Comparison of ENCODE assay signal across 26 cellular contexts in genomic region chr12:131009595-131010270, GRCh38. TPM values are rescaled to one million over a fixed set of nuclear protein-coding genes. Genes with fewer than 3 reads are reported as not detected.
DNase-seq lines count a peak whose midpoint lies in the region; ATAC-seq and TF ChIP-seq lines count a peak whose summit lies in the region.
"Had no signal": no experiment of that assay in that cellular context is flagged by ENCODE, and none has a peak within 500 bp of the region (broad histone marks: within the 10 kb centered on the region; RNA-seq: fewer than 3 reads in every experiment).

No MANE protein-coding gene starts in this region.

- H3K18ac ChIP-seq in IMR-90 (ENCODE audit: low read depth, low read length) (no peak overlapping the region), trophoblast cell (ENCODE audit: low read length) (no peak overlapping the region)

- H2AFZ ChIP-seq in IMR-90 (replicated peaks; ENCODE audit: low read length, poor library complexity) (peak overlapping the region; percentile 51), trophoblast cell (ENCODE audit: insufficient read depth, low read length, poor library complexity) (no peak overlapping the region)

- intact Hi-C loops in activated CD4-positive, alpha-beta T cell treated with anti-CD3 and anti-CD28 coated beads, Interleukin-2, amount 10 ng/mL, durations not matched to agents 24 days and 14 days (cut with micrococcal nuclease) = no loop called here
- intact Hi-C loops in IMR-90 (cut with micrococcal nuclease) = no loop called here
- intact Hi-C loops in tibial artery (cut with DNase I; ENCODE audit: low total_unique reads) = no loop called here

- H2BK15ac ChIP-seq in IMR-90 (ENCODE audit: low read depth, low read length) = no peak overlapping the region

- H2BK120ac ChIP-seq in IMR-90 (ENCODE audit: low read depth, low read length) (no peak overlapping the region), trophoblast cell (ENCODE audit: insufficient read depth, low read length, poor library complexity) (no peak overlapping the region)

- POLR2A ChIA-PET in IMR-90 (lab: Charles Lee; ENCODE audit: unreplicated experiment) = no interaction called here

- 83% methylated on average over 8 of the region's 19 CpGs; no CpG with 5 or more reads in 1 of the 2 experiments for WGBS in IMR-90 (ENCODE audit: extremely low coverage in 2 of 2, insufficient read length in 1 of 2), 2 experiments
- WGBS in trophoblast cell (ENCODE audit: extremely low coverage, insufficient coverage, insufficient read length) = no CpG with 5 or more reads among the region's 19 CpGs

- H2BK12ac ChIP-seq in trophoblast cell (ENCODE audit: low read length) = no peak overlapping the region

- dilution Hi-C loops in IMR-90 (cut with HindIII; ENCODE audit: low sequenced_read_pairs, unreplicated experiment) = no loop called here

- H3K79me2 ChIP-seq in trophoblast cell (ENCODE audit: control insufficient read depth, insufficient read depth, low read length, poor library complexity) = peaks cover 1% of the 10 kb centered on the region

- CTCF ChIA-PET in IMR-90 (lab: Yijun Ruan, JAX) = no interaction called here

- H3K4me3 Mint-ChIP-seq in activated CD4-positive, alpha-beta T cell treated with anti-CD3 and anti-CD28 coated beads, Interleukin-2, amount 10 ng/mL, durations not matched to agents 24 days and 14 days = no peak overlapping the region
- H3K4me3 Mint-ChIP-seq in glutamatergic neuron (ENCODE audit: unreplicated experiment) = no peak overlapping the region
- H3K4me3 Mint-ChIP-seq: B cell; CD14-positive monocyte; CD8-positive, alpha-beta memory T cell had no signal

- no peaks in the 10 kb centered on the region for H3K9me1 ChIP-seq in IMR-90 (ENCODE audit: insufficient read depth, low read length)

- no peaks in the 10 kb centered on the region for H4K20me1 ChIP-seq in IMR-90 (ENCODE audit: insufficient read depth, low read length)

- peaks cover 40% of the 10 kb centered on the region for H3K9me3 ChIP-seq in IMR-90 (ENCODE audit: control insufficient read depth, insufficient read depth, low read length)
- H3K9me3 ChIP-seq in trophoblast cell (ENCODE audit: insufficient read depth, low read depth, low read length) = peaks cover 3% of the 10 kb centered on the region
- H3K9me3 ChIP-seq in tibial artery = no peaks in the 10 kb centered on the region
- H3K9me3 ChIP-seq: MG63 had no signal

- H3K36me3 Mint-ChIP-seq in activated CD4-positive, alpha-beta T cell treated with anti-CD3 and anti-CD28 coated beads, Interleukin-2, amount 10 ng/mL, durations not matched to agents 24 days and 14 days (ENCODE audit: low read depth) = no peaks in the 10 kb centered on the region
- H3K36me3 Mint-ChIP-seq in glutamatergic neuron (ENCODE audit: unreplicated experiment) = no peaks in the 10 kb centered on the region
- H3K36me3 Mint-ChIP-seq: CD8-positive, alpha-beta memory T cell had no signal

- TF ChIP-seq CTCF in IMR-90 (conservative IDR thresholded peaks at IDR 0.05; ENCODE audit: low read depth, low read length) (no peak), glutamatergic neuron (IDR thresholded peaks at IDR 0.05; ENCODE audit: partially characterized antibody, unreplicated experiment) (no peak), tibial artery (IDR thresholded peaks at IDR 0.05) (no peak)

- no peak overlapping the region for H3K56ac ChIP-seq in IMR-90 (ENCODE audit: extremely low read depth, insufficient read depth, low read length)

- TF ChIP-seq POLR2A in IMR-90 (IDR thresholded peaks at IDR 0.05; ENCODE audit: low read depth, low read length) = no peak

- H3K4me1 Mint-ChIP-seq in activated CD4-positive, alpha-beta T cell treated with anti-CD3 and anti-CD28 coated beads, Interleukin-2, amount 10 ng/mL, durations not matched to agents 24 days and 14 days = no peaks in the 10 kb centered on the region
- peaks cover 31% of the 10 kb centered on the region for H3K4me1 Mint-ChIP-seq in glutamatergic neuron (ENCODE audit: low read depth, unreplicated experiment)
- H3K4me1 Mint-ChIP-seq: CD14-positive monocyte; CD8-positive, alpha-beta memory T cell had no signal

- no TSS peak for BruUV-seq in IMR-90 (replicated peaks; lab: Mats Ljungman, UMichigan)

- H3K23ac ChIP-seq in IMR-90 (ENCODE audit: low read depth, low read length) (no peak overlapping the region), trophoblast cell (ENCODE audit: low read length) (peak overlapping the region; percentile 94)

- no peak overlapping the region for H4K12ac ChIP-seq in trophoblast cell (ENCODE audit: low read depth, low read length)

- H3K27me3 Mint-ChIP-seq in activated CD4-positive, alpha-beta T cell treated with anti-CD3 and anti-CD28 coated beads, Interleukin-2, amount 10 ng/mL, durations not matched to agents 24 days and 14 days = no peaks in the 10 kb centered on the region
- H3K27me3 Mint-ChIP-seq in glutamatergic neuron (ENCODE audit: unreplicated experiment) = peaks cover 6% of the 10 kb centered on the region

- in situ Hi-C loops in IMR-90 (cut with MboI; ENCODE audit: low sequenced_read_pairs) = no loop called here

- H4K91ac ChIP-seq in IMR-90 (ENCODE audit: insufficient read depth, low read depth, low read length) (no peak overlapping the region), trophoblast cell (ENCODE audit: low read depth, low read length) (no peak overlapping the region)

- H3K4ac ChIP-seq in IMR-90 (ENCODE audit: low read depth, low read length) (no peak overlapping the region), trophoblast cell (ENCODE audit: low read depth, low read length) (no peak overlapping the region)

- H3K79me1 ChIP-seq in IMR-90 (ENCODE audit: low read depth in 1 of 2, low read length in 2 of 2) (no peaks in the 10 kb centered on the region), trophoblast cell (ENCODE audit: low read length) (no peaks in the 10 kb centered on the region)

- no peak for ATAC-seq in IMR-90 (ENCODE audit: low read depth)
- ATAC-seq: HCT116, Panc1, SK-N-SH treated with all-trans-retinoic acid at 6 μM for 48 hours had no signal

- H3K4me1 ChIP-seq in IMR-90 (ENCODE audit: control insufficient read depth, insufficient read depth, low read length) (no peaks in the 10 kb centered on the region), trophoblast cell (ENCODE audit: control insufficient read depth in 1 of 2, insufficient read depth in 2 of 2, low read length in 2 of 2) (no peaks in the 10 kb centered on the region), tibial artery (no peaks in the 10 kb centered on the region)

- H2AK9ac ChIP-seq in IMR-90 (replicated peaks; ENCODE audit: low read depth, low read length, poor library complexity) = no peak overlapping the region

- H3K27me3 ChIP-seq in IMR-90 (ENCODE audit: control insufficient read depth, insufficient read depth, low read length) (no peaks in the 10 kb centered on the region), trophoblast cell (ENCODE audit: insufficient read depth, low read length) (no peaks in the 10 kb centered on the region), tibial artery (no peaks in the 10 kb centered on the region)
- H3K27me3 ChIP-seq: MG63 had no signal

- H4K8ac ChIP-seq in IMR-90 (ENCODE audit: low read depth in 2 of 2, low read length in 2 of 2) (no peak overlapping the region), trophoblast cell (ENCODE audit: low read depth, low read length) (no peak overlapping the region)

- H3K9ac ChIP-seq in IMR-90 (ENCODE audit: low read depth, low read length) (no peak overlapping the region), trophoblast cell (ENCODE audit: low read length) (no peak overlapping the region)

- H3K4me3 ChIP-seq in IMR-90 (ENCODE audit: insufficient read depth, low read depth, low read length) (no peak overlapping the region), trophoblast cell (ENCODE audit: low read depth, low read length) (peak overlapping the region; percentile 30), tibial artery (no peak overlapping the region)
- H3K4me3 ChIP-seq: MG63 had no signal

- peak overlapping the region; percentile 12 for H3K27ac Mint-ChIP-seq in activated CD4-positive, alpha-beta T cell treated with anti-CD3 and anti-CD28 coated beads, Interleukin-2, amount 10 ng/mL, durations not matched to agents 24 days and 14 days
- peak overlapping the region; percentile 13 for H3K27ac Mint-ChIP-seq in glutamatergic neuron (ENCODE audit: unreplicated experiment)
- H3K27ac Mint-ChIP-seq: B cell; CD8-positive, alpha-beta memory T cell had no signal

- no peaks in the 10 kb centered on the region for H3K9me3 Mint-ChIP-seq in activated CD4-positive, alpha-beta T cell treated with anti-CD3 and anti-CD28 coated beads, Interleukin-2, amount 10 ng/mL, durations not matched to agents 24 days and 14 days
- peaks cover 7% of the 10 kb centered on the region for H3K9me3 Mint-ChIP-seq in glutamatergic neuron (ENCODE audit: unreplicated experiment)
- H3K9me3 Mint-ChIP-seq: CD8-positive, alpha-beta memory T cell had no signal

- no peak overlapping the region for H2AK5ac ChIP-seq in IMR-90 (ENCODE audit: low read depth, low read length)
- no peak overlapping the region for H2AK5ac ChIP-seq in trophoblast cell (ENCODE audit: low read length)

- H3K14ac ChIP-seq in IMR-90 (replicated peaks; ENCODE audit: low read depth, low read length) (no peak overlapping the region), trophoblast cell (ENCODE audit: low read length) (no peak overlapping the region)

- H4K5ac ChIP-seq in IMR-90 (ENCODE audit: low read depth, low read length) = no peak overlapping the region

- no peaks in the 10 kb centered on the region for H3K36me3 ChIP-seq in IMR-90 (ENCODE audit: control insufficient read depth, insufficient read depth, low read length)
- H3K36me3 ChIP-seq in trophoblast cell (ENCODE audit: control insufficient read depth in 1 of 2, insufficient read depth in 2 of 2, low read length in 2 of 2) = no peaks in the 10 kb centered on the region
- peaks cover 0 to 10% (median 5%) of the 10 kb centered on the region in 3 donors for H3K36me3 ChIP-seq in tibial artery
- H3K36me3 ChIP-seq: MG63 had no signal

- no peak overlapping the region for H2BK5ac ChIP-seq in IMR-90 (ENCODE audit: low read depth, low read length, poor library complexity, severe bottlenecking)
- no peak overlapping the region for H2BK5ac ChIP-seq in trophoblast cell (ENCODE audit: low read depth, low read length, poor library complexity)

- H3K27ac ChIP-seq in IMR-90 (ENCODE audit: insufficient read depth, low read length) = no peak overlapping the region
- H3K27ac ChIP-seq in trophoblast cell (ENCODE audit: low read depth, low read length) = no peak overlapping the region
- no peak overlapping the region for H3K27ac ChIP-seq in tibial artery
- H3K27ac ChIP-seq: 22Rv1, RWPE1 had no signal

- no peak overlapping the region for H3K4me2 ChIP-seq in IMR-90 (ENCODE audit: low read depth, low read length)
- no peak overlapping the region for H3K4me2 ChIP-seq in trophoblast cell (ENCODE audit: low read length)

- no peak for DNase-seq in activated CD4-positive, alpha-beta T cell treated with anti-CD3 and anti-CD28 coated beads, Interleukin-2, amount 10 ng/mL, durations not matched to agents 24 days and 14 days
- DNase-seq in activated CD4-positive, alpha-beta T cell treated with anti-CD3 and anti-CD28 coated beads, Interleukin-2, amount 50 U/mL, for 1 hour = no peak
- no peak for DNase-seq in IMR-90
- no peak for DNase-seq in glutamatergic neuron
- DNase-seq in trophoblast cell = no peak
- DNase-seq in retina = no peak
- no peak for DNase-seq in D341Med (ENCODE audit: low spot score)
- no peak for DNase-seq in tibial artery
- DNase-seq: CD8-positive, alpha-beta memory T cell; DMS79 treated with DMSO at 0.1 percent for 48 hours; GF-D8; KBM-7; MG63; NCI-H1694; NCI-H2081; NCI-H2227 treated with DMSO at 0.1 percent for 48 hours; NCI-H510A; NCI-H69 had no signal

- no peak overlapping the region for H2BK20ac ChIP-seq in IMR-90 (ENCODE audit: low read depth, low read length)

- TF ChIP-seq RAD21 in IMR-90 (IDR thresholded peaks at IDR 0.05; ENCODE audit: low read length) = no peak

RNA-seq across cellular contexts. Expression of gene ADGRD1, which starts 56.0 kb away (rescaled TPM):
- 0.84 and 0.95 TPM in 2 replicates for total RNA-seq in activated CD4-positive, alpha-beta T cell treated with anti-CD3 and anti-CD28 coated beads, Interleukin-2, amount 10 ng/mL, durations not matched to agents 24 days and 14 days
- total RNA-seq in IMR-90 (2012; rRNA removed) (not detected in 2 replicates), glutamatergic neuron (ENCODE audit: unreplicated experiment) (0.96 TPM)
- not detected in 2 replicates for polyA plus RNA-seq in IMR-90 (2012; rRNA removed)
- 0.01 TPM in 1 of 2 replicates, not detected in the other for polyA plus RNA-seq in IMR-90 (2012; cell fraction: cytosol; rRNA removed)
- 0.03 and 0.10 TPM in 2 replicates for polyA plus RNA-seq in IMR-90 (2012; cell fraction: nucleus; rRNA removed; ENCODE audit: low replicate concordance)
- polyA plus RNA-seq in trophoblast cell (2013) = 0.36 and 0.76 TPM in 2 replicates
- total RNA-seq: HT-29 had no signal
- polyA plus RNA-seq: CD8-positive, alpha-beta memory T cell had no signal
